39 cellular contexts compared by ENCODE assay signal in genomic region chr12:116646901-116647300, GRCh38.
"Had no signal": no experiment of that assay in that cellular context is flagged by ENCODE, and none has a peak within 500 bp of the region (broad histone marks: within the 10 kb centered on the region; RNA-seq: fewer than 3 reads in every experiment).

No MANE protein-coding gene starts in this region.

- H3K36me3 Mint-ChIP-seq: activated naive CD4-positive, alpha-beta T cell treated with anti-CD3 and anti-CD28 coated beads, Interleukin-2, amount 10 ng/mL, durations not matched to agents 7 days and 5 days; activated naive CD4-positive, alpha-beta T cell treated with anti-CD3 and anti-CD28 coated beads, Interleukin-2, amount 50 U/mL, for 24 hours; activated naive CD8-positive, alpha-beta T cell treated with anti-CD3 and anti-CD28 coated beads for 36 hours; activated naive CD8-positive, alpha-beta T cell treated with anti-CD3 and anti-CD28 coated beads, Interleukin-2, amount 10 ng/mL, durations not matched to agents 7 days and 5 days; brain had no signal

- H3K4me1 Mint-ChIP-seq: activated T-helper 17 cell treated with anti-CD3 and anti-CD28 coated beads, Interleukin-2, amount 50 U/mL, for 72 hours; central memory CD8-positive, alpha-beta T cell had no signal

- DNase-seq: activated effector memory CD4-positive, alpha-beta T cell treated with anti-CD3 and anti-CD28 coated beads, Interleukin-2, amount 50 U/mL, for 16 hours; activated effector memory CD4-positive, alpha-beta T cell treated with Interleukin-2 at 50 U/mL for 16 hours; activated gamma-delta T cell; activated gamma-delta T cell treated with Interleukin-2 at 50 U/mL for 16 hours; activated naive CD4-positive, alpha-beta T cell; activated naive CD4-positive, alpha-beta T cell treated with anti-CD3 and anti-CD28 coated beads for 36 hours; activated naive CD4-positive, alpha-beta T cell treated with anti-CD3 and anti-CD28 coated beads, Interleukin-2, amount 10 ng/mL, durations not matched to agents 7 days and 5 days; activated naive CD4-positive, alpha-beta T cell treated with anti-CD3 and anti-CD28 coated beads, Interleukin-2, amount 50 U/mL, for 16 hours; activated naive CD4-positive, alpha-beta T cell treated with Interleukin-2 at 50 U/mL for 16 hours; activated naive CD8-positive, alpha-beta T cell treated with anti-CD3 and anti-CD28 coated beads for 36 hours; activated naive CD8-positive, alpha-beta T cell treated with anti-CD3 and anti-CD28 coated beads, Interleukin-2, amount 10 ng/mL, durations not matched to agents 7 days and 5 days; activated naive CD8-positive, alpha-beta T cell treated with anti-CD3 and anti-CD28 coated beads, Interleukin-2, amount 50 U/mL, for 24 hours; activated T-cell treated with anti-CD3 and anti-CD28 coated beads, Interleukin-2, amount 50 U/mL, for 1 hour; activated T-cell treated with anti-CD3 and anti-CD28 coated beads, Interleukin-2, amount 50 U/mL, for 24 hours; activated T-cell treated with anti-CD3 and anti-CD28 coated beads, Interleukin-2, amount 50 U/mL, for 4 hours; activated T-cell treated with anti-CD3 and anti-CD28 coated beads, Interleukin-2, amount 50 U/mL, for 48 hours; activated T-cell treated with anti-CD3 and anti-CD28 coated beads, Interleukin-2, amount 50 U/mL, for 72 hours; adrenal gland; amniotic stem cell; amygdala; anterior cingulate cortex; aorta; body of pancreas; brain microvascular endothelial cell; caudate nucleus; central memory CD4-positive, alpha-beta T cell; cerebellar nuclear complex had no signal

- H3K27me3 ChIP-seq: adrenal gland, ascending aorta, body of pancreas, brain microvascular endothelial cell, breast epithelium had no signal

- H3K27ac Mint-ChIP-seq: activated naive CD4-positive, alpha-beta T cell treated with anti-CD3 and anti-CD28 coated beads for 36 hours; activated naive CD4-positive, alpha-beta T cell treated with anti-CD3 and anti-CD28 coated beads, Interleukin-2, amount 10 ng/mL, durations not matched to agents 7 days and 5 days; activated naive CD4-positive, alpha-beta T cell treated with anti-CD3 and anti-CD28 coated beads, Interleukin-2, amount 50 U/mL, for 24 hours; activated naive CD8-positive, alpha-beta T cell; activated naive CD8-positive, alpha-beta T cell treated with anti-CD3 and anti-CD28 coated beads for 36 hours; activated naive CD8-positive, alpha-beta T cell treated with anti-CD3 and anti-CD28 coated beads, Interleukin-2, amount 10 ng/mL, durations not matched to agents 7 days and 5 days; activated naive CD8-positive, alpha-beta T cell treated with anti-CD3 and anti-CD28 coated beads, Interleukin-2, amount 50 U/mL, for 24 hours; activated T-cell treated with anti-CD3 and anti-CD28 coated beads, Interleukin-2, amount 50 U/mL, for 24 hours; activated T-cell treated with anti-CD3 and anti-CD28 coated beads, Interleukin-2, amount 50 U/mL, for 72 hours; activated T-helper 1 cell treated with anti-CD3 and anti-CD28 coated beads, Interleukin-12 subunit alpha, Interleukin-12 subunit beta, Interleukin-2, Interleukin-4 antibody, amounts not matched to agents 30 ng/mL and 10 ng/mL and 1 ng/mL, durations not matched to agents 14 hours and 24 hours and 36 hours; activated T-helper 17 cell treated with anti-CD3 and anti-CD28 coated beads, Interleukin-2, amount 50 U/mL, for 72 hours; activated T-helper 2 cell treated with anti-CD3 and anti-CD28 coated beads, Interferon-gamma antibody, Interleukin-2, Interleukin-4, amounts not matched to agents 10 μg/mL and 5 μg/mL and 100 μg/mL, durations not matched to agents 14 hours and 24 hours and 36 hours; brain had no signal

- H3K27ac ChIP-seq: adrenal gland, ascending aorta, body of pancreas, brain microvascular endothelial cell, breast epithelium, cardiac muscle cell had no signal

- ATAC-seq: activated naive CD8-positive, alpha-beta T cell treated with anti-CD3 and anti-CD28 coated beads, Interleukin-2, amount 50 U/mL, for 24 hours; activated T-cell treated with anti-CD3 and anti-CD28 coated beads, Interleukin-2, amount 50 U/mL, for 4 hours; activated T-cell treated with anti-CD3 and anti-CD28 coated beads, Interleukin-2, amount 50 U/mL, for 72 hours; activated T-helper 17 cell treated with anti-CD3 and anti-CD28 coated beads, Interleukin-2, amount 50 U/mL, for 72 hours; body of pancreas had no signal

- H3K36me3 ChIP-seq: adrenal gland, ascending aorta, brain microvascular endothelial cell, breast epithelium, cardiac muscle cell had no signal

- H3K4me1 ChIP-seq: adrenal gland, ascending aorta, body of pancreas, breast epithelium had no signal

- H3K4me3 Mint-ChIP-seq: activated naive CD4-positive, alpha-beta T cell treated with anti-CD3 and anti-CD28 coated beads for 36 hours; activated naive CD4-positive, alpha-beta T cell treated with anti-CD3 and anti-CD28 coated beads, Interleukin-2, amount 10 ng/mL, durations not matched to agents 7 days and 5 days; activated naive CD4-positive, alpha-beta T cell treated with anti-CD3 and anti-CD28 coated beads, Interleukin-2, amount 50 U/mL, for 24 hours; activated naive CD8-positive, alpha-beta T cell; activated naive CD8-positive, alpha-beta T cell treated with anti-CD3 and anti-CD28 coated beads for 36 hours; activated naive CD8-positive, alpha-beta T cell treated with anti-CD3 and anti-CD28 coated beads, Interleukin-2, amount 10 ng/mL, durations not matched to agents 7 days and 5 days; activated naive CD8-positive, alpha-beta T cell treated with anti-CD3 and anti-CD28 coated beads, Interleukin-2, amount 50 U/mL, for 24 hours; activated T-cell treated with anti-CD3 and anti-CD28 coated beads, Interleukin-2, amount 50 U/mL, for 24 hours; activated T-cell treated with anti-CD3 and anti-CD28 coated beads, Interleukin-2, amount 50 U/mL, for 4 hours; activated T-cell treated with anti-CD3 and anti-CD28 coated beads, Interleukin-2, amount 50 U/mL, for 72 hours; activated T-helper 1 cell treated with anti-CD3 and anti-CD28 coated beads, Interleukin-12 subunit alpha, Interleukin-12 subunit beta, Interleukin-2, Interleukin-4 antibody, amounts not matched to agents 30 ng/mL and 10 ng/mL and 1 ng/mL, durations not matched to agents 14 hours and 24 hours and 36 hours; activated T-helper 17 cell treated with anti-CD3 and anti-CD28 coated beads, Interleukin-2, amount 50 U/mL, for 72 hours; brain; central memory CD8-positive, alpha-beta T cell had no signal

- FAIRE-seq: astrocyte, bronchial epithelial cell had no signal

- H3K27me3 Mint-ChIP-seq: activated naive CD8-positive, alpha-beta T cell treated with anti-CD3 and anti-CD28 coated beads for 36 hours; activated naive CD8-positive, alpha-beta T cell treated with anti-CD3 and anti-CD28 coated beads, Interleukin-2, amount 50 U/mL, for 24 hours had no signal

- H3K9me3 Mint-ChIP-seq: activated naive CD4-positive, alpha-beta T cell treated with anti-CD3 and anti-CD28 coated beads for 36 hours; activated naive CD4-positive, alpha-beta T cell treated with anti-CD3 and anti-CD28 coated beads, Interleukin-2, amount 50 U/mL, for 24 hours; activated naive CD8-positive, alpha-beta T cell treated with anti-CD3 and anti-CD28 coated beads, Interleukin-2, amount 50 U/mL, for 24 hours; activated T-helper 17 cell treated with anti-CD3 and anti-CD28 coated beads, Interleukin-2, amount 50 U/mL, for 72 hours had no signal

- H3K9me3 ChIP-seq: adrenal gland, ascending aorta, body of pancreas, breast epithelium had no signal

- H3K4me3 ChIP-seq: adrenal gland, ascending aorta, body of pancreas, breast epithelium, cardiac muscle cell had no signal
